Comparison of ENCODE assay signal across 8 cellular contexts in the genomic region with DNA sequence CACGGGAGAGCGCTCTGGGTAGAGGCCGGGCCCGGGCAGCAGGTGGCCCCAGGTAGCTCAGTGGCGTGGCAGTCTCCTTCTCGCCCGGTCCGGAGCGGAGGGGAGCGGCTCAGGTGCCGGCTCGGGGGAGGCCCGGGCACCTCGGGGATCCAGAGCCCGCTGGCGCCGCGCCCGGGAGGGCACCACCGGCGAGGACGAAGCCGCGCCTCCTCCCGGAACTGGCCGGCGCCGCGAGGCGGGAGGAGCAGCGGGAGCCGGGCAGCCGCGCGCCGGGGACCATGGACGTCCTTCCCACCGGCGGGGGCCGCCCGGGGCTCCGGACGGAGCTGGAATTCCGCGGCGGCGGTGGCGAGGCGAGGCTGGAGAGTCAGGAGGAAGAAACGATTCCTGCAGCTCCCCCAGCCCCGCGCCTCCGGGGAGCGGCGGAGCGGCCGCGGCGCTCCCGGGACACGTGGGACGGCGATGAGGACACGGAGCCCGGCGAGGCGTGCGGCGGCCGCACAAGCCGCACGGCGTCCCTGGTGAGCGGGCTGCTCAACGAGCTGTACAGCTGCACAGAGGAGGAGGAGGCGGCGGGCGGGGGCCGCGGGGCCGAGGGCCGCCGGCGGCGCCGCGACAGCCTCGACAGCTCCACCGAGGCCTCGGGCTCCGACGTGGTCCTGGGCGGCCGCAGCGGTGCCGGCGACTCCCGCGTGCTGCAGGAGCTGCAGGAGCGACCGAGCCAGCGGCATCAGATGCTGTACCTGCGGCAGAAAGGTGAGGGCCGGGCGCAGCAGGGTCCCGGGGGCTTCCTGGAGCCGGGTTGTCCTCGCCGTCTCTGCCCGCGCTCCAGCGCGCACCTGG. TPM values are rescaled to one million over a fixed set of nuclear protein-coding genes. Genes with fewer than 3 reads are reported as not detected.
A peak's percentile ranks its signal among the peaks of the same experiment; 100 is the strongest.
DNase-seq lines count a peak whose midpoint lies in the region; ATAC-seq, FAIRE-seq and TF ChIP-seq lines count a peak whose summit lies in the region.

No MANE protein-coding gene starts in this region.

- H3K36me3 ChIP-seq in GM06990 (ENCODE audit: control insufficient read depth, insufficient read depth, low read length) (no peaks in the 10 kb centered on the region), bronchial epithelial cell (ENCODE audit: control insufficient read depth, insufficient read depth, low read length) (no peaks in the 10 kb centered on the region), left lung (no peaks in the 10 kb centered on the region)

- intact Hi-C loops in left lung (cut with DNase I): no loop called here

- H3K27ac ChIP-seq in left lung: peak overlapping the region; percentile 81 to 82

- H3K4me3 ChIP-seq in GM06990 (replicated peaks; ENCODE audit: low read depth, low read length): peak overlapping the region; percentile 43
- peak overlapping the region; percentile 44 for H3K4me3 ChIP-seq in bronchial epithelial cell (ENCODE audit: low read depth, low read length)
- H3K4me3 ChIP-seq in left lung: peak overlapping the region; percentile 42 to 71

- H3K4me1 ChIP-seq in left lung: peaks cover 0 to 30% of the 10 kb centered on the region in 2 donors

- H3K27me3 ChIP-seq in GM06990 (replicated peaks; ENCODE audit: control insufficient read depth, insufficient read depth, low read length) (no peaks in the 10 kb centered on the region; the same call in 1 of the 2 replicates), bronchial epithelial cell (ENCODE audit: control insufficient read depth, insufficient read depth, low read length) (peaks cover 5% of the 10 kb centered on the region), left lung (peaks cover 12 to 66% of the 10 kb centered on the region in 2 donors)

- FAIRE-seq in bronchial epithelial cell (lab: Jason Lieb, UNC): no peak

- TF ChIP-seq CTCF in GM06990 (IDR thresholded peaks at IDR 0.05; ENCODE audit: insufficient read depth, low read length, poor library complexity, severe bottlenecking) (no peak), bronchial epithelial cell (IDR thresholded peaks at IDR 0.05; ENCODE audit: insufficient read depth, low read length, severe bottlenecking) (no peak), left lung (IDR thresholded peaks at IDR 0.05) (no peak)

- H3K9me3 ChIP-seq in left lung: peaks cover 0 to 6% of the 10 kb centered on the region in 2 donors

- peak; percentile 32 for DNase-seq in GM06990 (ENCODE audit: extremely low read depth, insufficient read length)
- peak; percentile 5 for DNase-seq in RPMI7951 (ENCODE audit: low read depth)
- DNase-seq in bronchial epithelial cell (ENCODE audit: low read depth): no peak
- DNase-seq in left lung: peak; percentile 67 to 93
- peak; percentile 32 for DNase-seq in stimulated activated naive CD8-positive, alpha-beta T cell treated with anti-CD3 and anti-CD28 coated beads, Interleukin-15, Interleukin-2, amounts not matched to agents 100 U/mL and 50 U/mL, for 24 hours
- DNase-seq in MV-4-11 (lab: John Stamatoyannopoulos, UW): no peak
- DNase-seq in pons (ENCODE audit: low spot score): no peak

- ATAC-seq in HG02885 (IDR thresholded peaks at IDR 0.05; ENCODE audit: poor library complexity, unreplicated experiment): peak; percentile 58
- peak; percentile 82 for ATAC-seq in left lung
- peak; percentile 59 for ATAC-seq in stimulated activated naive CD8-positive, alpha-beta T cell treated with anti-CD3 and anti-CD28 coated beads, Interleukin-15, Interleukin-2, amounts not matched to agents 100 U/mL and 50 U/mL, for 24 hours

RNA-seq across cellular contexts. Expression of a gene that starts 21.5 kb away (rescaled TPM):
- total RNA-seq in RPMI7951 (2014; rRNA removed; shearing (Covaris generic)): 59.0 and 62.5 TPM in 2 replicates
- 82.7 and 99.0 TPM in 2 replicates for total RNA-seq in bronchial epithelial cell
- 100 to 1,000 TPM; 187 to 196 TPM for total RNA-seq in left lung

RNA-seq across cellular contexts. Expression of a gene that starts 43.7 kb away (rescaled TPM):
- 0.20 TPM in 1 of 2 replicates, not detected in the other for total RNA-seq in RPMI7951 (2014; rRNA removed; shearing (Covaris generic))
- total RNA-seq in bronchial epithelial cell (2.6 and 4.2 TPM in 2 replicates), left lung (10 to 100 TPM in 1 of 2 donors, 1 to 10 TPM in 1; 9.9 to 15.8 TPM)

Comparison
In these comparisons a context has a peak if more than half of its experiments do, and no peak if none do; other contexts are left out.
1. DNase-seq: peak in GM06990 (single experiment), RPMI7951 (single experiment), left lung (2 of 2) and stimulated activated naive CD8-positive, alpha-beta T cell treated with anti-CD3 and anti-CD28 coated beads, Interleukin-15, Interleukin-2, amounts not matched to agents 100 U/mL and 50 U/mL, for 24 hours (single experiment); none in bronchial epithelial cell (single experiment), MV-4-11 (single experiment) and pons (single experiment).
2. Peak in every context shown above with its lines, with median percentiles within 50 percentile points of each other: H3K4me3 ChIP-seq and ATAC-seq.